8 cellular contexts compared by ENCODE assay signal in genomic region chr18:74082476-74083070, GRCh38.
A peak's percentile ranks its signal among the peaks of the same experiment; 100 is the strongest.
DNase-seq lines count a peak whose midpoint lies in the region; ATAC-seq lines count a peak whose summit lies in the region.

No MANE protein-coding gene starts in this region.

- ATAC-seq in GM18511 (IDR thresholded peaks at IDR 0.05; ENCODE audit: unreplicated experiment) (peak; percentile 95), HG03025 (IDR thresholded peaks at IDR 0.05; ENCODE audit: low FRiP score, unreplicated experiment) (peak; percentile 65), esophagus mucosa (peak; percentile 76)

- DNase-seq in AG08395 (ENCODE audit: low spot score) (peak; percentile 66), NCI-H69 (lab: John Stamatoyannopoulos, UW) (peak; percentile 94), nucleus accumbens (lab: John Stamatoyannopoulos, UW) (peak in 47 of 56 donors; percentile 4 to 77 (median 49)), cerebellar nuclear complex (lab: John Stamatoyannopoulos, UW) (no peak)
- DNase-seq in activated CD8-positive, alpha-beta memory T cell treated with anti-CD3 and anti-CD28 coated beads for 24 hours = peak; percentile 84

Comparison
In these comparisons a context has a peak if more than half of its experiments do, and no peak if none do; other contexts are left out.
1. DNase-seq: peak in AG08395 (single experiment), NCI-H69 (single experiment), activated CD8-positive, alpha-beta memory T cell treated with anti-CD3 and anti-CD28 coated beads for 24 hours (single experiment) and nucleus accumbens (47 of 56); none in cerebellar nuclear complex (0 of 2).
2. Peak in every context shown above with its lines, with median percentiles within 50 percentile points of each other: ATAC-seq.